16 cellular contexts compared by ENCODE assay signal in genomic region chr12:109115404-109115757, GRCh38. TPM values are rescaled to one million over a fixed set of nuclear protein-coding genes. Genes with fewer than 3 reads are reported as not detected.
DNase-seq lines count a peak whose midpoint lies in the region; ATAC-seq, FAIRE-seq and TF ChIP-seq lines count a peak whose summit lies in the region.
"Had no signal": no experiment of that assay in that cellular context is flagged by ENCODE, and none has a peak within 500 bp of the region (broad histone marks: within the 10 kb centered on the region; RNA-seq: fewer than 3 reads in every experiment).

No MANE protein-coding gene starts in this region.

- H3K4me1 Mint-ChIP-seq in activated T-cell treated with anti-CD3 and anti-CD28 coated beads, Interleukin-2, amount 50 U/mL, for 72 hours (ENCODE audit: low read depth), result peaks cover 10% of the 10 kb centered on the region

- WGBS in adrenal gland, 4 donors, result 18 to 38% (median 33%) methylated on average over 2 to 3 of the region's 3 CpGs
- 14 to 15% methylated on average over 3 of the region's 3 CpGs for WGBS in pancreas, 2 donors
- 55 to 60% methylated on average over 2 to 3 of the region's 3 CpGs for WGBS in transverse colon (ENCODE audit: low coverage in 1 of 2), 2 donors

- H3K4me1 ChIP-seq in adrenal gland (replicated peaks in 1 of 2) (peaks cover 74 to 87% of the 10 kb centered on the region in 2 donors), left ventricle myocardium inferior (peaks cover 93% of the 10 kb centered on the region), pancreas (peaks cover 41 to 74% (median 70%) of the 10 kb centered on the region in 3 donors), transverse colon (peaks cover 25 to 64% (median 53%) of the 10 kb centered on the region in 4 donors)

- no peaks in the 10 kb centered on the region for H3K36me3 ChIP-seq in adrenal gland (replicated peaks in 1 of 2)
- peaks cover under 1% of the 10 kb centered on the region for H3K36me3 ChIP-seq in left ventricle myocardium inferior
- no peaks in the 10 kb centered on the region for H3K36me3 ChIP-seq in pancreas
- H3K36me3 ChIP-seq in transverse colon, result no peaks in the 10 kb centered on the region
- H3K36me3 ChIP-seq: left lung, thoracic aorta had no signal

- peak overlapping the region in 1 of 4 donors; percentile 13 for H3K4me3 ChIP-seq in adrenal gland
- peak overlapping the region; percentile 65 for H3K4me3 ChIP-seq in left ventricle myocardium inferior
- H3K4me3 ChIP-seq in pancreas, result peak overlapping the region in 2 of 4 donors; percentile 19 to 24
- H3K4me3 ChIP-seq in transverse colon, result no peak overlapping the region
- H3K4me3 ChIP-seq: GM12878, left lung, thoracic aorta had no signal

- FAIRE-seq in pancreas (lab: Jason Lieb, UNC), result no peak
- FAIRE-seq: GM12878, RCC 7860 had no signal

- TF ChIP-seq POLR2A in adrenal gland (IDR thresholded peaks at IDR 0.05) (no peak), transverse colon (IDR thresholded peaks at IDR 0.05) (no peak)

- no peaks in the 10 kb centered on the region for H3K36me3 Mint-ChIP-seq in activated T-cell treated with anti-CD3 and anti-CD28 coated beads, Interleukin-2, amount 50 U/mL, for 72 hours (ENCODE audit: insufficient read depth in 2 of 2)

- TF ChIP-seq EP300 in transverse colon (IDR thresholded peaks at IDR 0.05; ENCODE audit: low read depth), result no peak

- H3K27ac Mint-ChIP-seq in activated T-cell treated with anti-CD3 and anti-CD28 coated beads, Interleukin-2, amount 50 U/mL, for 72 hours, result no peak overlapping the region
- H3K27ac Mint-ChIP-seq: activated B cell treated with CpG ODN at 0.5 μM for 24 hours had no signal

- H3K9me3 ChIP-seq in adrenal gland (replicated peaks in 1 of 3) (no peaks in the 10 kb centered on the region), left ventricle myocardium inferior (replicated peaks) (no peaks in the 10 kb centered on the region), pancreas (no peaks in the 10 kb centered on the region), transverse colon (no peaks in the 10 kb centered on the region)
- H3K9me3 ChIP-seq: left lung, thoracic aorta had no signal

- H3K9me3 Mint-ChIP-seq in activated T-cell treated with anti-CD3 and anti-CD28 coated beads, Interleukin-2, amount 50 U/mL, for 72 hours, result no peaks in the 10 kb centered on the region
- H3K9me3 Mint-ChIP-seq: activated B cell treated with CpG ODN at 0.5 μM for 24 hours; activated naive CD4-positive, alpha-beta T cell treated with anti-CD3 and anti-CD28 coated beads, Interleukin-2, amount 50 U/mL, for 72 hours had no signal

- H3K27me3 ChIP-seq in adrenal gland, result no peaks in the 10 kb centered on the region
- no peaks in the 10 kb centered on the region for H3K27me3 ChIP-seq in left ventricle myocardium inferior (ENCODE audit: low read depth)
- no peaks in the 10 kb centered on the region for H3K27me3 ChIP-seq in pancreas
- no peaks in the 10 kb centered on the region for H3K27me3 ChIP-seq in transverse colon
- H3K27me3 ChIP-seq: left lung had no signal

- no peak for TF ChIP-seq CTCF in adrenal gland (IDR thresholded peaks at IDR 0.05)
- no peak for TF ChIP-seq CTCF in left ventricle myocardium inferior (IDR thresholded peaks at IDR 0.05; ENCODE audit: borderline replicate concordance)
- no peak for TF ChIP-seq CTCF in pancreas (IDR thresholded peaks at IDR 0.05)
- no peak for TF ChIP-seq CTCF in transverse colon (IDR thresholded peaks at IDR 0.05)

- intact Hi-C loops in adrenal gland (cut with DNase I), result loop anchor here in 1 of 2 donors (10.0 kb wide), 1 partner anchor 49 kb away; no protein-coding TSS in a partner anchor
- intact Hi-C loops in left ventricle myocardium inferior (cut with micrococcal nuclease), result no loop called here
- intact Hi-C loops in pancreas (cut with DNase I), result no loop called here
- intact Hi-C loops in transverse colon (cut with DNase I; ENCODE audit: low total_unique reads), result loop anchor here (1.0 kb wide), 1 partner anchor 40 kb away; no protein-coding TSS in a partner anchor

- in situ Hi-C loops in transverse colon (cut with MboI; ENCODE audit: low pct_ligation_motif_present in 1 of 4, low pct_unique_long_range_greater_than_20kb in 1 of 4, low sequenced_read_pairs in 3 of 4), result loop anchor here in 1 of 4 donors (25.0 kb wide), 1 partner anchor 272 kb away; no protein-coding TSS in a partner anchor

- H3K27ac ChIP-seq in adrenal gland (peak overlapping the region; percentile 75 to 94 (median 89)), left ventricle myocardium inferior (replicated peaks) (peak overlapping the region; percentile 97), pancreas (peak overlapping the region; percentile 70 to 87 (median 86)), transverse colon (peak overlapping the region; percentile 93 to 98 (median 95))

- ATAC-seq in pancreas (no peak), GM18517 (IDR thresholded peaks at IDR 0.05; ENCODE audit: unreplicated experiment) (no peak)
- no peak for ATAC-seq in activated T-cell treated with anti-CD3 and anti-CD28 coated beads, Interleukin-2, amount 50 U/mL, for 72 hours (replicated peaks in 1 of 2)
- ATAC-seq: activated naive CD4-positive, alpha-beta T cell treated with anti-CD3 and anti-CD28 coated beads, Interleukin-2, amount 50 U/mL, for 72 hours; GM12878; left lung had no signal

- DNase-seq in adrenal gland (no peak), left ventricle myocardium inferior (no peak), pancreas (no peak), transverse colon (no peak)
- no peak for DNase-seq in activated T-cell treated with anti-CD3 and anti-CD28 coated beads, Interleukin-2, amount 50 U/mL, for 72 hours
- DNase-seq in stimulated activated CD4-positive, alpha-beta T cell treated with anti-CD3 and anti-CD28 coated beads, Interleukin-4, amount 100 ng/mL, for 1 hour, result no peak
- DNase-seq: activated B cell treated with CpG ODN at 0.5 μM for 24 hours, erythroblast, NCI-H2081 treated with DMSO at 0.1 percent for 48 hours, T-helper 1 cell had no signal

- no peak overlapping the region for H3K4me3 Mint-ChIP-seq in activated T-cell treated with anti-CD3 and anti-CD28 coated beads, Interleukin-2, amount 50 U/mL, for 72 hours
- H3K4me3 Mint-ChIP-seq: activated B cell treated with CpG ODN at 0.5 μM for 24 hours had no signal

- no peaks in the 10 kb centered on the region for H3K27me3 Mint-ChIP-seq in activated T-cell treated with anti-CD3 and anti-CD28 coated beads, Interleukin-2, amount 50 U/mL, for 72 hours (ENCODE audit: low read depth)
- H3K27me3 Mint-ChIP-seq: activated B cell treated with CpG ODN at 0.5 μM for 24 hours had no signal

RNA-seq across cellular contexts. Expression of gene ACACB, which starts 1.0 kb away (rescaled TPM):
- 100 to 1,000 TPM in 2 of 8 donors, 10 to 100 TPM in 6; 41.1 to 143 (median 74.0) TPM for total RNA-seq in adrenal gland
- polyA plus RNA-seq in adrenal gland, result 10 to 100 TPM; 35.5 to 87.0 (median 47.5) TPM
- total RNA-seq in left ventricle myocardium inferior, result 123 TPM
- 10 to 100 TPM; 23.4 to 42.1 (median 31.6) TPM for total RNA-seq in pancreas
- 10 to 100 TPM; 23.7 to 58.9 TPM for polyA plus RNA-seq in pancreas
- total RNA-seq in transverse colon, result 100 to 1,000 TPM in 2 of 4 donors, 10 to 100 TPM in 2; 69.5 to 132 (median 93.6) TPM
- total RNA-seq in activated T-cell treated with anti-CD3 and anti-CD28 coated beads, Interleukin-2, amount 50 U/mL, for 72 hours, result 10 to 100 TPM; 10.2 to 12.2 TPM

RNA-seq across cellular contexts. Expression of gene UNG, which starts 18.0 kb away (rescaled TPM):
- 100 to 1,000 TPM in 3 of 8 donors, 10 to 100 TPM in 5; 55.9 to 135 (median 84.0) TPM for total RNA-seq in adrenal gland
- 10 to 100 TPM; 52.5 to 74.2 (median 68.7) TPM for polyA plus RNA-seq in adrenal gland
- 24.6 TPM for total RNA-seq in left ventricle myocardium inferior
- total RNA-seq in pancreas, result 10 to 100 TPM in 2 of 6 donors, 1 to 10 TPM in 4; 5.1 to 15.8 (median 8.3) TPM
- 1 to 10 TPM; 7.1 to 9.5 TPM for polyA plus RNA-seq in pancreas
- total RNA-seq in transverse colon, result 10 to 100 TPM in 3 of 4 donors, 1 to 10 TPM in 1; 6.7 to 29.4 (median 20.9) TPM
- 10 to 100 TPM; 52.0 to 58.1 TPM for total RNA-seq in activated T-cell treated with anti-CD3 and anti-CD28 coated beads, Interleukin-2, amount 50 U/mL, for 72 hours

RNA-seq across cellular contexts. Expression of gene ALKBH2, which starts 22.1 kb away (rescaled TPM):
- total RNA-seq in adrenal gland (10 to 100 TPM in 6 of 8 donors, 1 to 10 TPM in 2; 4.2 to 19.9 (median 12.9) TPM), left ventricle myocardium inferior (6.5 TPM), pancreas (10 to 100 TPM in 2 of 6 donors, 1 to 10 TPM in 4; 4.3 to 12.2 (median 6.5) TPM), transverse colon (10 to 100 TPM in 1 of 4 donors, 1 to 10 TPM in 2, not detected in 1; 3.4 to 11.1 (median 7.1) TPM)
- polyA plus RNA-seq in adrenal gland (10 to 100 TPM; 18.3 to 43.6 (median 40.8) TPM), pancreas (10 to 100 TPM; 19.8 to 22.9 TPM)
- 10 to 100 TPM; 29.5 to 34.6 TPM for total RNA-seq in activated T-cell treated with anti-CD3 and anti-CD28 coated beads, Interleukin-2, amount 50 U/mL, for 72 hours
